1 cellular context compared by ENCODE assay signal in the genomic region with DNA sequence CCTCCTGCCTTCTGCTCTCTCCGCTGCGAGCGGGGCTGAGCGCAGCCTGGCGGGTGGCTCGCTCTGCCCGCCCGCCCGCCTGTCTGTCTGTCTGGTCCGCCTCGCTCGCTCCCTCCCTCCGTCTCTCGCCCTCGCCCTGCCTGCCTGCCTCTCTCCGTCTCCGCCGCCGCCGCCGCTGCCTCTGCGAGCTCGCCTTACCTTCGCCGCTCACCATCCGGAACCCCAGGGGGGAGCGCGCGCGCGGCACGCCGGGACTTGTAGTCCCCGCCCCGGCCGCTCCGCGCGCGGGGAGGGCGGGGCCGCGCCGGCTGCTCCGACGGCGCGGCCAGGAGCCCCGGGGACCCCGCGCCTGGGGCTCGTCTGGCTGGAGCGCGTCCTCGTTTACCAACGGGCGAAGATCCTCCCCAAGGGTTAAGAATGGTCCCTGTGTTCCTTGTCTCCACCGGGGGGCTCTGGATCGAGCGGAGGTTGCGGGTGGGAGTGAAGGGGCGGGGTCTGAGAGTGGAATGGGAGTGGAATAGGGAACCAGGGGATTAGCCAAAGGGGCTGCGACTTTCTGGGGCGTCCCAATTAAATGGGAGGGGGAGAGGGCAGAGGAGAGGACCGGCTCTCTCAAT.
TF ChIP-seq lines count a peak whose summit lies in the region.

A gene with protein sequence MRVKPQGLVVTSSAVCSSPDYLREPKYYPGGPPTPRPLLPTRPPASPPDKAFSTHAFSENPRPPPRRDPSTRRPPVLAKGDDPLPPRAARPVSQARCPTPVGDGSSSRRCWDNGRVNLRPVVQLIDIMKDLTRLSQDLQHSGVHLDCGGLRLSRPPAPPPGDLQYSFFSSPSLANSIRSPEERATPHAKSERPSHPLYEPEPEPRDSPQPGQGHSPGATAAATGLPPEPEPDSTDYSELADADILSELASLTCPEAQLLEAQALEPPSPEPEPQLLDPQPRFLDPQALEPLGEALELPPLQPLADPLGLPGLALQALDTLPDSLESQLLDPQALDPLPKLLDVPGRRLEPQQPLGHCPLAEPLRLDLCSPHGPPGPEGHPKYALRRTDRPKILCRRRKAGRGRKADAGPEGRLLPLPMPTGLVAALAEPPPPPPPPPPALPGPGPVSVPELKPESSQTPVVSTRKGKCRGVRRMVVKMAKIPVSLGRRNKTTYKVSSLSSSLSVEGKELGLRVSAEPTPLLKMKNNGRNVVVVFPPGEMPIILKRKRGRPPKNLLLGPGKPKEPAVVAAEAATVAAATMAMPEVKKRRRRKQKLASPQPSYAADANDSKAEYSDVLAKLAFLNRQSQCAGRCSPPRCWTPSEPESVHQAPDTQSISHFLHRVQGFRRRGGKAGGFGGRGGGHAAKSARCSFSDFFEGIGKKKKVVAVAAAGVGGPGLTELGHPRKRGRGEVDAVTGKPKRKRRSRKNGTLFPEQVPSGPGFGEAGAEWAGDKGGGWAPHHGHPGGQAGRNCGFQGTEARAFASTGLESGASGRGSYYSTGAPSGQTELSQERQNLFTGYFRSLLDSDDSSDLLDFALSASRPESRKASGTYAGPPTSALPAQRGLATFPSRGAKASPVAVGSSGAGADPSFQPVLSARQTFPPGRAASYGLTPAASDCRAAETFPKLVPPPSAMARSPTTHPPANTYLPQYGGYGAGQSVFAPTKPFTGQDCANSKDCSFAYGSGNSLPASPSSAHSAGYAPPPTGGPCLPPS (N-terminal part only) (minus strand): TSS at position 183 of the 617 bp plus-strand sequence. CDS start 52,029 bp downstream, outside the sequence.

TF ChIP-seq in K562, 482 proteins besides CTCF, POLR2A, EP300 and RAD21 (continued from another document and continues in another):
- TF ChIP-seq, protein P1, sequence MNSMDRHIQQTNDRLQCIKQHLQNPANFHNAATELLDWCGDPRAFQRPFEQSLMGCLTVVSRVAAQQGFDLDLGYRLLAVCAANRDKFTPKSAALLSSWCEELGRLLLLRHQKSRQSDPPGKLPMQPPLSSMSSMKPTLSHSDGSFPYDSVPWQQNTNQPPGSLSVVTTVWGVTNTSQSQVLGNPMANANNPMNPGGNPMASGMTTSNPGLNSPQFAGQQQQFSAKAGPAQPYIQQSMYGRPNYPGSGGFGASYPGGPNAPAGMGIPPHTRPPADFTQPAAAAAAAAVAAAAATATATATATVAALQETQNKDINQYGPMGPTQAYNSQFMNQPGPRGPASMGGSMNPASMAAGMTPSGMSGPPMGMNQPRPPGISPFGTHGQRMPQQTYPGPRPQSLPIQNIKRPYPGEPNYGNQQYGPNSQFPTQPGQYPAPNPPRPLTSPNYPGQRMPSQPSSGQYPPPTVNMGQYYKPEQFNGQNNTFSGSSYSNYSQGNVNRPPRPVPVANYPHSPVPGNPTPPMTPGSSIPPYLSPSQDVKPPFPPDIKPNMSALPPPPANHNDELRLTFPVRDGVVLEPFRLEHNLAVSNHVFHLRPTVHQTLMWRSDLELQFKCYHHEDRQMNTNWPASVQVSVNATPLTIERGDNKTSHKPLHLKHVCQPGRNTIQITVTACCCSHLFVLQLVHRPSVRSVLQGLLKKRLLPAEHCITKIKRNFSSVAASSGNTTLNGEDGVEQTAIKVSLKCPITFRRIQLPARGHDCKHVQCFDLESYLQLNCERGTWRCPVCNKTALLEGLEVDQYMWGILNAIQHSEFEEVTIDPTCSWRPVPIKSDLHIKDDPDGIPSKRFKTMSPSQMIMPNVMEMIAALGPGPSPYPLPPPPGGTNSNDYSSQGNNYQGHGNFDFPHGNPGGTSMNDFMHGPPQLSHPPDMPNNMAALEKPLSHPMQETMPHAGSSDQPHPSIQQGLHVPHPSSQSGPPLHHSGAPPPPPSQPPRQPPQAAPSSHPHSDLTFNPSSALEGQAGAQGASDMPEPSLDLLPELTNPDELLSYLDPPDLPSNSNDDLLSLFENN (IDR thresholded peaks at IDR 0.05; ENCODE audit: low read depth in 2 of 2, low read length in 2 of 2): no peak
- TF ChIP-seq, protein P2, sequence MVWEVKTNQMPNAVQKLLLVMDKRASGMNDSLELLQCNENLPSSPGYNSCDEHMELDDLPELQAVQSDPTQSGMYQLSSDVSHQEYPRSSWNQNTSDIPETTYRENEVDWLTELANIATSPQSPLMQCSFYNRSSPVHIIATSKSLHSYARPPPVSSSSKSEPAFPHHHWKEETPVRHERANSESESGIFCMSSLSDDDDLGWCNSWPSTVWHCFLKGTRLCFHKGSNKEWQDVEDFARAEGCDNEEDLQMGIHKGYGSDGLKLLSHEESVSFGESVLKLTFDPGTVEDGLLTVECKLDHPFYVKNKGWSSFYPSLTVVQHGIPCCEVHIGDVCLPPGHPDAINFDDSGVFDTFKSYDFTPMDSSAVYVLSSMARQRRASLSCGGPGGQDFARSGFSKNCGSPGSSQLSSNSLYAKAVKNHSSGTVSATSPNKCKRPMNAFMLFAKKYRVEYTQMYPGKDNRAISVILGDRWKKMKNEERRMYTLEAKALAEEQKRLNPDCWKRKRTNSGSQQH (CRISPR knock-in tag; IDR thresholded peaks at IDR 0.05): no peak
- peak; percentile 77 for TF ChIP-seq PCBP1 (IDR thresholded peaks at IDR 0.05; ENCODE audit: low read depth, low read length, poor library complexity, severe bottlenecking)
- TF ChIP-seq ZFPM2 (CRISPR knock-in tag; IDR thresholded peaks at IDR 0.05): no peak
- peak; percentile 21; the same call in 1 of the 2 replicates for TF ChIP-seq GTF2F1 (IDR thresholded peaks at IDR 0.05; ENCODE audit: low read depth, low read length)
- no peak for TF ChIP-seq TCF7 (IDR thresholded peaks at IDR 0.05; ENCODE audit: borderline replicate concordance)
- TF ChIP-seq HDAC1 (IDR thresholded peaks at IDR 0.05): peak in 1 of 2 experiments; percentile 88; a peak in 1 of 4 replicates
- TF ChIP-seq, protein P3, sequence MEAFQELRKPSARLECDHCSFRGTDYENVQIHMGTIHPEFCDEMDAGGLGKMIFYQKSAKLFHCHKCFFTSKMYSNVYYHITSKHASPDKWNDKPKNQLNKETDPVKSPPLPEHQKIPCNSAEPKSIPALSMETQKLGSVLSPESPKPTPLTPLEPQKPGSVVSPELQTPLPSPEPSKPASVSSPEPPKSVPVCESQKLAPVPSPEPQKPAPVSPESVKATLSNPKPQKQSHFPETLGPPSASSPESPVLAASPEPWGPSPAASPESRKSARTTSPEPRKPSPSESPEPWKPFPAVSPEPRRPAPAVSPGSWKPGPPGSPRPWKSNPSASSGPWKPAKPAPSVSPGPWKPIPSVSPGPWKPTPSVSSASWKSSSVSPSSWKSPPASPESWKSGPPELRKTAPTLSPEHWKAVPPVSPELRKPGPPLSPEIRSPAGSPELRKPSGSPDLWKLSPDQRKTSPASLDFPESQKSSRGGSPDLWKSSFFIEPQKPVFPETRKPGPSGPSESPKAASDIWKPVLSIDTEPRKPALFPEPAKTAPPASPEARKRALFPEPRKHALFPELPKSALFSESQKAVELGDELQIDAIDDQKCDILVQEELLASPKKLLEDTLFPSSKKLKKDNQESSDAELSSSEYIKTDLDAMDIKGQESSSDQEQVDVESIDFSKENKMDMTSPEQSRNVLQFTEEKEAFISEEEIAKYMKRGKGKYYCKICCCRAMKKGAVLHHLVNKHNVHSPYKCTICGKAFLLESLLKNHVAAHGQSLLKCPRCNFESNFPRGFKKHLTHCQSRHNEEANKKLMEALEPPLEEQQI (IDR thresholded peaks at IDR 0.05): no peak
- no peak for TF ChIP-seq GTF2B (IDR thresholded peaks at IDR 0.05; ENCODE audit: extremely low read depth, insufficient read length)
- TF ChIP-seq LEF1 (IDR thresholded peaks at IDR 0.05): no peak
- TF ChIP-seq, protein P4, sequence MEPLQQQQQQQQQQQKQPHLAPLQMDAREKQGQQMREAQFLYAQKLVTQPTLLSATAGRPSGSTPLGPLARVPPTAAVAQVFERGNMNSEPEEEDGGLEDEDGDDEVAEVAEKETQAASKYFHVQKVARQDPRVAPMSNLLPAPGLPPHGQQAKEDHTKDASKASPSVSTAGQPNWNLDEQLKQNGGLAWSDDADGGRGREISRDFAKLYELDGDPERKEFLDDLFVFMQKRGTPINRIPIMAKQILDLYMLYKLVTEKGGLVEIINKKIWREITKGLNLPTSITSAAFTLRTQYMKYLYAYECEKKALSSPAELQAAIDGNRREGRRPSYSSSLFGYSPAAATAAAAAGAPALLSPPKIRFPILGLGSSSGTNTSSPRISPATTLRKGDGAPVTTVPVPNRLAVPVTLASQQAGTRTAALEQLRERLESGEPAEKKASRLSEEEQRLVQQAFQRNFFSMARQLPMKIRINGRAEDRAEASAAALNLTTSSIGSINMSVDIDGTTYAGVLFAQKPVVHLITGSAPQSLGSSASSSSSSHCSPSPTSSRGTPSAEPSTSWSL (CRISPR knock-in tag; IDR thresholded peaks at IDR 0.05; ENCODE audit: borderline replicate concordance): no peak
- TF ChIP-seq ZNF551 (CRISPR knock-in tag; IDR thresholded peaks at IDR 0.05): no peak
- TF ChIP-seq ZNF124 (CRISPR knock-in tag; IDR thresholded peaks at IDR 0.05): no peak
- no peak for TF ChIP-seq TCF7L2 (IDR thresholded peaks at IDR 0.05; ENCODE audit: low read depth, low read length)
- peak; percentile 94 for TF ChIP-seq HCFC1 (IDR thresholded peaks at IDR 0.05; ENCODE audit: low read depth, low read length)
- no peak for TF ChIP-seq BHLHE40 (IDR thresholded peaks at IDR 0.05; ENCODE audit: low read length)
- no peak; the same call in 1 of the 2 replicates for TF ChIP-seq EP400 (IDR thresholded peaks at IDR 0.05)
- no peak for TF ChIP-seq CEBPG (CRISPR knock-in tag; IDR thresholded peaks at IDR 0.05)
- TF ChIP-seq CEBPG (tag; conservative IDR thresholded peaks at IDR 0.05 in 1 of 2, IDR thresholded peaks at IDR 0.05 in 1 of 2): no peak
- TF ChIP-seq CEBPB (tag; IDR thresholded peaks at IDR 0.05): no peak
- peak in 2 of 3 experiments; percentile 47 to 72 for TF ChIP-seq YY1 (IDR thresholded peaks at IDR 0.05; ENCODE audit: borderline replicate concordance in 1 of 3, control insufficient read depth in 1 of 3, extremely low read depth in 1 of 3, insufficient read depth in 3 of 3, insufficient read length in 1 of 3, insufficient replicate concordance in 2 of 3, low read depth in 1 of 3, low read length in 2 of 3)
- no peak for TF ChIP-seq POLR2H (tag; IDR thresholded peaks at IDR 0.05; ENCODE audit: low read depth)
- 0 out of 4 replicates have a peak, but pooled peaks of 1 of the 2 experiments have one; percentile 28 for TF ChIP-seq NRF1 (conservative IDR thresholded peaks at IDR 0.05 in 1 of 2, IDR thresholded peaks at IDR 0.05 in 1 of 2)
- TF ChIP-seq MCM2 (IDR thresholded peaks at IDR 0.05; ENCODE audit: low read depth): no peak; the same call in 1 of the 2 replicates
- no peak for TF ChIP-seq ZBTB43 (CRISPR knock-in tag; IDR thresholded peaks at IDR 0.05)
- no peak for TF ChIP-seq FOXJ2 (tag; IDR thresholded peaks at IDR 0.05)
- no peak for TF ChIP-seq HDGF (IDR thresholded peaks at IDR 0.05)
- TF ChIP-seq HNRNPL (IDR thresholded peaks at IDR 0.05; ENCODE audit: low read depth, low read length): peak; percentile 27; the same call in 1 of the 2 replicates
- no peak for TF ChIP-seq TFE3 (CRISPR knock-in tag; IDR thresholded peaks at IDR 0.05)
- no peak for TF ChIP-seq FOXO4 (CRISPR knock-in tag; IDR thresholded peaks at IDR 0.05)
- TF ChIP-seq ZBTB17 (CRISPR knock-in tag; IDR thresholded peaks at IDR 0.05): peak; percentile 64
- TF ChIP-seq FOSL1 (tag; conservative IDR thresholded peaks at IDR 0.05): 0 out of 2 replicates have a peak, but pooled peaks have one; percentile 26
- TF ChIP-seq JUNB (CRISPR knock-in tag; conservative IDR thresholded peaks at IDR 0.05): no peak
- no peak for TF ChIP-seq KAT8 (IDR thresholded peaks at IDR 0.05; ENCODE audit: low read depth)
- no peak for TF ChIP-seq NUFIP1 (IDR thresholded peaks at IDR 0.05; ENCODE audit: partially characterized antibody)
- TF ChIP-seq ELF2 (CRISPR knock-in tag; IDR thresholded peaks at IDR 0.05): 0 out of 2 replicates have a peak, but pooled peaks have one; percentile 25
- no peak for TF ChIP-seq SLC30A9 (CRISPR knock-in tag; IDR thresholded peaks at IDR 0.05)
- no peak for TF ChIP-seq ZNF830 (CRISPR knock-in tag; IDR thresholded peaks at IDR 0.05)
